Comparison of ENCODE assay signal across 1 cellular context in genomic region chr16:28091706-28092105, GRCh38.
TF ChIP-seq lines count a peak whose summit lies in the region.

No MANE protein-coding gene starts in this region.

TF ChIP-seq in GM12878, 131 proteins besides CTCF, POLR2A, EP300 and RAD21 (continued from another document):
- TF ChIP-seq BCL3 (IDR thresholded peaks at IDR 0.05; ENCODE audit: borderline replicate concordance, insufficient read depth, low read depth, low read length, poor library complexity, severe bottlenecking) (no peak), YY1 (IDR thresholded peaks at IDR 0.05; ENCODE audit: low read depth, low read length) (no peak), MTA3 (IDR thresholded peaks at IDR 0.05; ENCODE audit: borderline replicate concordance, low read length) (no peak), KDM1A (IDR thresholded peaks at IDR 0.05; ENCODE audit: borderline replicate concordance) (no peak), JUND (IDR thresholded peaks at IDR 0.05; ENCODE audit: low read depth, low read length) (no peak), CBFB (IDR thresholded peaks at IDR 0.05; ENCODE audit: low read depth) (no peak), ASH2L (IDR thresholded peaks at IDR 0.05; ENCODE audit: borderline replicate concordance, low read depth) (no peak), GATAD2B (conservative IDR thresholded peaks at IDR 0.05; ENCODE audit: low read depth) (no peak)
